Comparison of ENCODE assay signal across 12 cellular contexts in the genomic region with DNA sequence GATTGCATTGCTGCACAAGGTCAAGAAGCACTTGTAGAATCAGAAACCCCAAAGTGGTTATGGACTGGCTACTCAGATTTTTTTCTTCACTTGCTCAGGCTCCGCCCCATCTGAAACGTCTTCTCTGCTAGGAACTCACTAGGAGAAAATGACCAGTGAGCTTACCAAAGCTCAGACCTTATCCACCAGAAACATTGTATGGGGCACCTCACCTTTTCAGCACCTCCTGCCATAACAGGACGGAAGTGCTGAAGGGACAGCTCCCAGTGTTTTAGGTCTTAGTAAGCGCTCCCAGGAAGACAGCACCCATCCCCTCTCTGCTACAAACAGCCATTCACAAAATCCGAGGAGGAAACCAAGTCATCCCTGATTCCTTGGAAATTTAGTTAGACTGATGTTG. TPM values are rescaled to one million over a fixed set of nuclear protein-coding genes. Genes with fewer than 3 reads are reported as not detected.
DNase-seq lines count a peak whose midpoint lies in the region; ATAC-seq and TF ChIP-seq lines count a peak whose summit lies in the region.
"Had no signal": no experiment of that assay in that cellular context is flagged by ENCODE, and none has a peak within 500 bp of the region (broad histone marks: within the 10 kb centered on the region; RNA-seq: fewer than 3 reads in every experiment).

No MANE protein-coding gene starts in this region.

- TF ChIP-seq CTCF in GM23338 (conservative IDR thresholded peaks at IDR 0.05; ENCODE audit: low read depth in 2 of 2) = no peak
- no peak for TF ChIP-seq CTCF in neural progenitor cell (IDR thresholded peaks at IDR 0.05)
- no peak for TF ChIP-seq CTCF in uterus (IDR thresholded peaks at IDR 0.05)

- intact Hi-C loops in uterus (cut with DNase I; ENCODE audit: low total_unique reads) = no loop called here

- no peaks in the 10 kb centered on the region for H3K9me2 ChIP-seq in GM23338 (ENCODE audit: insufficient read depth)

- no peak for TF ChIP-seq POLR2A in uterus (IDR thresholded peaks at IDR 0.05)

- no peaks in the 10 kb centered on the region; the same call in 1 of the 2 replicates for H4K20me1 ChIP-seq in GM23338 (replicated peaks; ENCODE audit: insufficient read depth)
- H4K20me1 ChIP-seq in neural progenitor cell (ENCODE audit: low read depth) = peaks cover 12% of the 10 kb centered on the region

- H3K27ac Mint-ChIP-seq in GM23338 (no peak overlapping the region), neural progenitor cell (no peak overlapping the region)

- H3K9me3 Mint-ChIP-seq in GM23338 (no peaks in the 10 kb centered on the region; the same call in 2 of the 3 replicates), neural progenitor cell (no peaks in the 10 kb centered on the region)

- peak overlapping the region; percentile 77 for H3K4me3 Mint-ChIP-seq in GM23338
- peak overlapping the region; percentile 84 for H3K4me3 Mint-ChIP-seq in neural progenitor cell

- H3K27me3 ChIP-seq in GM23338 (ENCODE audit: insufficient read depth) (peaks cover 33% of the 10 kb centered on the region), endocrine pancreas (ENCODE audit: control insufficient read depth, insufficient read depth, low read length) (peaks cover 13% of the 10 kb centered on the region), neural progenitor cell (peaks cover 42% of the 10 kb centered on the region), uterus (peaks cover 0 to 16% of the 10 kb centered on the region in 2 donors)

- no peak overlapping the region for H3K9ac ChIP-seq in endocrine pancreas (ENCODE audit: control insufficient read depth, insufficient read depth, low read length)
- H3K9ac ChIP-seq in neural progenitor cell = no peak overlapping the region

- H2AFZ ChIP-seq in GM23338 = peak overlapping the region; percentile 96; the same call in 1 of the 2 replicates
- no peak overlapping the region for H2AFZ ChIP-seq in neural progenitor cell (replicated peaks)

- H3K9me3 ChIP-seq in endocrine pancreas (ENCODE audit: control insufficient read depth, low read length) (no peaks in the 10 kb centered on the region), neural progenitor cell (ENCODE audit: low read depth) (no peaks in the 10 kb centered on the region), uterus (no peaks in the 10 kb centered on the region)
- H3K9me3 ChIP-seq: mucosa of descending colon had no signal

- H3K36me3 Mint-ChIP-seq in GM23338 (ENCODE audit: low read depth) (no peaks in the 10 kb centered on the region), neural progenitor cell (no peaks in the 10 kb centered on the region)

- H3K4me1 Mint-ChIP-seq in GM23338 (peaks cover 25% of the 10 kb centered on the region), neural progenitor cell (peaks cover 22% of the 10 kb centered on the region)

- H3K4me3 ChIP-seq in GM23338 (peak overlapping the region; percentile 71), endocrine pancreas (ENCODE audit: control insufficient read depth, insufficient read depth, low read length) (peak overlapping the region; percentile 40), neural progenitor cell (peak overlapping the region; percentile 44), uterus (no peak overlapping the region)
- H3K4me3 ChIP-seq: mucosa of descending colon had no signal

- no peaks in the 10 kb centered on the region for H3K36me3 ChIP-seq in GM23338 (ENCODE audit: insufficient read depth)
- H3K36me3 ChIP-seq in endocrine pancreas (ENCODE audit: control insufficient read depth, insufficient read depth, low read length) = no peaks in the 10 kb centered on the region
- H3K36me3 ChIP-seq in neural progenitor cell = no peaks in the 10 kb centered on the region
- H3K36me3 ChIP-seq in uterus = no peaks in the 10 kb centered on the region
- H3K36me3 ChIP-seq: WERI-Rb-1 had no signal

- ATAC-seq in GM23338 = peak; percentile 91
- ATAC-seq in HG03469 (IDR thresholded peaks at IDR 0.05; ENCODE audit: unreplicated experiment) = no peak
- ATAC-seq: mucosa of descending colon had no signal

- peak overlapping the region; percentile 93 for H3K4me2 ChIP-seq in GM23338
- H3K4me2 ChIP-seq in neural progenitor cell = peak overlapping the region; percentile 81

- H3K4me1 ChIP-seq in GM23338 (ENCODE audit: insufficient read depth) (peaks cover 23% of the 10 kb centered on the region), endocrine pancreas (ENCODE audit: control insufficient read depth, insufficient read depth, low read length) (no peaks in the 10 kb centered on the region), neural progenitor cell (peaks cover 11% of the 10 kb centered on the region), uterus (no peaks in the 10 kb centered on the region)

- peaks cover 20% of the 10 kb centered on the region for H3K27me3 Mint-ChIP-seq in GM23338 (ENCODE audit: insufficient read depth, low read depth, poor library complexity)
- peaks cover 33% of the 10 kb centered on the region for H3K27me3 Mint-ChIP-seq in neural progenitor cell (ENCODE audit: insufficient read depth, low read depth)

- H3F3A ChIP-seq in GM23338 (replicated peaks; ENCODE audit: low read depth) (no peaks in the 10 kb centered on the region), neural progenitor cell (ENCODE audit: low read depth) (no peaks in the 10 kb centered on the region)

- H3K79me2 ChIP-seq in GM23338 (replicated peaks; ENCODE audit: insufficient read depth) (no peaks in the 10 kb centered on the region), neural progenitor cell (ENCODE audit: low read depth) (no peaks in the 10 kb centered on the region)

- DNase-seq in GM23338 (ENCODE audit: low spot score) (peak; percentile 89), NCI-H1048 (lab: John Stamatoyannopoulos, UW) (peak; percentile 4), neural progenitor cell (ENCODE audit: low spot score) (peak; percentile 86), uterus (no peak), NCI-H2227 (lab: John Stamatoyannopoulos, UW; ENCODE audit: unreplicated experiment) (no peak)
- DNase-seq: foreskin fibroblast, HCEC 1CT, WERI-Rb-1 had no signal

- H3K27ac ChIP-seq in GM23338 (ENCODE audit: low read depth) = no peak overlapping the region
- no peak overlapping the region for H3K27ac ChIP-seq in neural progenitor cell
- no peak overlapping the region for H3K27ac ChIP-seq in uterus
- H3K27ac ChIP-seq: WERI-Rb-1 had no signal

TF ChIP-seq in GM23338, 12 proteins besides CTCF, POLR2A, EP300 and RAD21 (continues in another document):
- TF ChIP-seq EZH2phosphoT487 (IDR thresholded peaks at IDR 0.05; ENCODE audit: unreplicated experiment) = no peak
- TF ChIP-seq, protein P1, sequence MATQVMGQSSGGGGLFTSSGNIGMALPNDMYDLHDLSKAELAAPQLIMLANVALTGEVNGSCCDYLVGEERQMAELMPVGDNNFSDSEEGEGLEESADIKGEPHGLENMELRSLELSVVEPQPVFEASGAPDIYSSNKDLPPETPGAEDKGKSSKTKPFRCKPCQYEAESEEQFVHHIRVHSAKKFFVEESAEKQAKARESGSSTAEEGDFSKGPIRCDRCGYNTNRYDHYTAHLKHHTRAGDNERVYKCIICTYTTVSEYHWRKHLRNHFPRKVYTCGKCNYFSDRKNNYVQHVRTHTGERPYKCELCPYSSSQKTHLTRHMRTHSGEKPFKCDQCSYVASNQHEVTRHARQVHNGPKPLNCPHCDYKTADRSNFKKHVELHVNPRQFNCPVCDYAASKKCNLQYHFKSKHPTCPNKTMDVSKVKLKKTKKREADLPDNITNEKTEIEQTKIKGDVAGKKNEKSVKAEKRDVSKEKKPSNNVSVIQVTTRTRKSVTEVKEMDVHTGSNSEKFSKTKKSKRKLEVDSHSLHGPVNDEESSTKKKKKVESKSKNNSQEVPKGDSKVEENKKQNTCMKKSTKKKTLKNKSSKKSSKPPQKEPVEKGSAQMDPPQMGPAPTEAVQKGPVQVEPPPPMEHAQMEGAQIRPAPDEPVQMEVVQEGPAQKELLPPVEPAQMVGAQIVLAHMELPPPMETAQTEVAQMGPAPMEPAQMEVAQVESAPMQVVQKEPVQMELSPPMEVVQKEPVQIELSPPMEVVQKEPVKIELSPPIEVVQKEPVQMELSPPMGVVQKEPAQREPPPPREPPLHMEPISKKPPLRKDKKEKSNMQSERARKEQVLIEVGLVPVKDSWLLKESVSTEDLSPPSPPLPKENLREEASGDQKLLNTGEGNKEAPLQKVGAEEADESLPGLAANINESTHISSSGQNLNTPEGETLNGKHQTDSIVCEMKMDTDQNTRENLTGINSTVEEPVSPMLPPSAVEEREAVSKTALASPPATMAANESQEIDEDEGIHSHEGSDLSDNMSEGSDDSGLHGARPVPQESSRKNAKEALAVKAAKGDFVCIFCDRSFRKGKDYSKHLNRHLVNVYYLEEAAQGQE (IDR thresholded peaks at IDR 0.05; ENCODE audit: unreplicated experiment) = peak; percentile 82
- TF ChIP-seq ZNF114 (CRISPR knock-in tag; IDR thresholded peaks at IDR 0.05) = no peak

RNA-seq across cellular contexts. Expression of a gene that starts 1.2 kb away (rescaled TPM):
- total RNA-seq in GM23338 (2014; rRNA removed; shearing (Covaris generic)) = 0.16 and 0.52 TPM in 2 replicates
- 0.42 and 0.52 TPM in 2 replicates for polyA plus RNA-seq in GM23338 (2016; fragmentation: Nextera tagmentation; extraction: Ambion mirVana)
- total RNA-seq in neural progenitor cell (ENCODE audit: low replicate concordance) (not detected in 2 replicates), uterus (1 to 10 TPM in 1 of 4 donors, not detected in 3; 1.7 TPM)
- total RNA-seq: mucosa of descending colon, skeletal muscle tissue had no signal

Comparison
In these comparisons a context has a peak if more than half of its experiments do, and no peak if none do; other contexts are left out.
1. DNase-seq: peak in GM23338 (single experiment), NCI-H1048 (single experiment) and neural progenitor cell (single experiment); none in uterus (0 of 2) and NCI-H2227 (single experiment).
2. H3K4me3 ChIP-seq: peak in GM23338 (single experiment), endocrine pancreas (single experiment) and neural progenitor cell (single experiment); none in uterus (0 of 2).